In genomic region chr2:29582062-29582461, GRCh38 we compare ENCODE assay signal across 26 cellular contexts.
"Had no signal": no experiment of that assay in that cellular context is flagged by ENCODE, and none has a peak within 500 bp of the region (broad histone marks: within the 10 kb centered on the region; RNA-seq: fewer than 3 reads in every experiment).

No MANE protein-coding gene starts in this region.

- H3K4me1 ChIP-seq: body of pancreas, colonic mucosa, left ventricle myocardium inferior, neural progenitor cell, right atrium auricular region, tibial nerve had no signal

- DNase-seq: activated CD4-positive, alpha-beta T cell treated with anti-CD3 and anti-CD28 coated beads for 4 hours; activated CD4-positive, alpha-beta T cell treated with anti-CD3 and anti-CD28 coated beads, Interleukin-2, amount 50 U/mL, for 4 hours; activated effector memory CD4-positive, alpha-beta T cell treated with Interleukin-2 at 50 U/mL for 16 hours; activated naive CD4-positive, alpha-beta T cell treated with Interleukin-2 at 50 U/mL for 16 hours; activated T-cell treated with anti-CD3 and anti-CD28 coated beads for 4 hours; aorta; body of pancreas; cerebellar nuclear complex; colonic mucosa; effector CD8-positive, alpha-beta T cell; islet precursor cell; left ventricle myocardium inferior; mesendoderm; natural killer cell; occipital lobe; stimulated activated CD4-positive, alpha-beta T cell treated with anti-CD3 and anti-CD28 coated beads, Interleukin-15, amount 100 ng/mL, for 24 hours; stimulated activated naive CD4-positive, alpha-beta T cell treated with Interleukin-2 at 50 U/mL for 16 hours had no signal

- FAIRE-seq: endometrium, frontal cortex, TTC549 had no signal

- ATAC-seq: body of pancreas had no signal

- H3K27me3 ChIP-seq: body of pancreas, colonic mucosa, neural progenitor cell, right atrium auricular region, tibial nerve had no signal

- H3K4me2 ChIP-seq: hepatocyte, neural progenitor cell had no signal

- H3K9me3 ChIP-seq: body of pancreas, colonic mucosa, left ventricle myocardium inferior, right atrium auricular region, tibial nerve had no signal

- H3K27ac ChIP-seq: body of pancreas, colonic mucosa, hepatocyte, left ventricle myocardium inferior, neural progenitor cell, right atrium auricular region, tibial nerve, VCaP had no signal

- H3K9ac ChIP-seq: neural progenitor cell had no signal

- H3K79me2 ChIP-seq: hepatocyte had no signal

- H3K4me3 ChIP-seq: body of pancreas, colonic mucosa, hepatocyte, left ventricle myocardium inferior, lung, neural progenitor cell, right atrium auricular region, tibial nerve had no signal

- H3K36me3 ChIP-seq: colonic mucosa, left ventricle myocardium inferior, neural progenitor cell, right atrium auricular region, tibial nerve had no signal

- H2AFZ ChIP-seq: hepatocyte, neural progenitor cell had no signal
